In genomic region chr21:25809013-25809412, GRCh38 we compare ENCODE assay signal across 22 cellular contexts.
A peak's percentile ranks its signal among the peaks of the same experiment; 100 is the strongest.
DNase-seq lines count a peak whose midpoint lies in the region; ATAC-seq, FAIRE-seq and TF ChIP-seq lines count a peak whose summit lies in the region.
"Had no signal": no experiment of that assay in that cellular context is flagged by ENCODE, and none has a peak within 500 bp of the region (broad histone marks: within the 10 kb centered on the region; RNA-seq: fewer than 3 reads in every experiment).

No MANE protein-coding gene starts in this region.

- CTCF ChIA-PET in activated CD4-positive, alpha-beta T cell treated with anti-CD3 and anti-CD28 coated beads for 36 hours (lab: Charles Lee), result interaction anchor here (1.0 to 3.9 kb wide), 5 partner anchors 8 to 201 kb away, joined by 3 to 25 read pairs (median 6); no protein-coding TSS in a partner anchor
- CTCF ChIA-PET in activated CD4-positive, alpha-beta T cell treated with anti-CD3 and anti-CD28 coated beads, Interleukin-2, amount 10 ng/mL, durations not matched to agents 7 days and 5 days (lab: Charles Lee), result interaction anchor here (1.1 to 1.4 kb wide), 3 partner anchors 8 to 31 kb away, joined by 3 to 5 read pairs (median 3); no protein-coding TSS in a partner anchor

- no peaks in the 10 kb centered on the region for H3K36me3 Mint-ChIP-seq in activated CD4-positive, alpha-beta T cell treated with anti-CD3 and anti-CD28 coated beads for 36 hours (ENCODE audit: low read depth)
- H3K36me3 Mint-ChIP-seq in activated CD4-positive, alpha-beta T cell treated with anti-CD3 and anti-CD28 coated beads, Interleukin-2, amount 10 ng/mL, durations not matched to agents 7 days and 5 days (ENCODE audit: low read depth), result no peaks in the 10 kb centered on the region

- no peak for FAIRE-seq in bronchial epithelial cell (lab: Jason Lieb, UNC)
- FAIRE-seq: frontal cortex had no signal

- H3K4me1 Mint-ChIP-seq in activated CD4-positive, alpha-beta T cell treated with anti-CD3 and anti-CD28 coated beads for 36 hours, result peaks cover 14% of the 10 kb centered on the region
- no peaks in the 10 kb centered on the region for H3K4me1 Mint-ChIP-seq in activated CD4-positive, alpha-beta T cell treated with anti-CD3 and anti-CD28 coated beads, Interleukin-2, amount 10 ng/mL, durations not matched to agents 7 days and 5 days
- H3K4me1 Mint-ChIP-seq: endodermal cell had no signal

- H3K27me3 Mint-ChIP-seq in activated CD4-positive, alpha-beta T cell treated with anti-CD3 and anti-CD28 coated beads for 36 hours, result no peaks in the 10 kb centered on the region
- H3K27me3 Mint-ChIP-seq in activated CD4-positive, alpha-beta T cell treated with anti-CD3 and anti-CD28 coated beads, Interleukin-2, amount 10 ng/mL, durations not matched to agents 7 days and 5 days, result peaks cover 9% of the 10 kb centered on the region

- H3K27me3 ChIP-seq in bronchial epithelial cell (ENCODE audit: control insufficient read depth, insufficient read depth, low read length), result no peaks in the 10 kb centered on the region
- H3K27me3 ChIP-seq: BLaER1 treated with 17β-estradiol and CSF1 and Interleukin-3, amounts not matched to agents 10 nM and 100 nM; tibial nerve had no signal

- no peak overlapping the region for H3K4me3 Mint-ChIP-seq in activated CD4-positive, alpha-beta T cell treated with anti-CD3 and anti-CD28 coated beads for 36 hours
- H3K4me3 Mint-ChIP-seq in activated CD4-positive, alpha-beta T cell treated with anti-CD3 and anti-CD28 coated beads, Interleukin-2, amount 10 ng/mL, durations not matched to agents 7 days and 5 days, result no peak overlapping the region
- H3K4me3 Mint-ChIP-seq: activated CD8-positive, alpha-beta T cell treated with anti-CD3 and anti-CD28 coated beads for 36 hours; endodermal cell had no signal

- H3K4me3 ChIP-seq in bronchial epithelial cell (ENCODE audit: low read depth, low read length), result no peak overlapping the region
- H3K4me3 ChIP-seq: BLaER1 treated with 17β-estradiol and CSF1 and Interleukin-3, amounts not matched to agents 10 nM and 100 nM; skin epidermis; tibial nerve had no signal

- POLR2A ChIA-PET in activated CD4-positive, alpha-beta T cell treated with anti-CD3 and anti-CD28 coated beads for 36 hours (lab: Charles Lee), result interaction anchor here (1.1 kb wide), 1 partner anchor 74 kb away, joined by 3 read pairs; the partner anchor contains the start of genes ATP5PF and GABPA
- POLR2A ChIA-PET in activated CD4-positive, alpha-beta T cell treated with anti-CD3 and anti-CD28 coated beads, Interleukin-2, amount 10 ng/mL, durations not matched to agents 7 days and 5 days (lab: Charles Lee), result no interaction called here

- H3K27ac Mint-ChIP-seq in activated CD4-positive, alpha-beta T cell treated with anti-CD3 and anti-CD28 coated beads for 36 hours, result peak overlapping the region; percentile 7
- no peak overlapping the region for H3K27ac Mint-ChIP-seq in activated CD4-positive, alpha-beta T cell treated with anti-CD3 and anti-CD28 coated beads, Interleukin-2, amount 10 ng/mL, durations not matched to agents 7 days and 5 days
- H3K27ac Mint-ChIP-seq: activated CD8-positive, alpha-beta T cell treated with anti-CD3 and anti-CD28 coated beads for 36 hours; endodermal cell had no signal

- peak; percentile 95 for ATAC-seq in activated CD4-positive, alpha-beta T cell treated with anti-CD3 and anti-CD28 coated beads for 36 hours
- no peak for ATAC-seq in HG03354 (IDR thresholded peaks at IDR 0.05; ENCODE audit: poor library complexity, severe bottlenecking, unreplicated experiment)
- ATAC-seq in GM21619 (IDR thresholded peaks at IDR 0.05; ENCODE audit: unreplicated experiment), result no peak
- ATAC-seq: activated CD8-positive, alpha-beta T cell treated with anti-CD3 and anti-CD28 coated beads for 36 hours; left lobe of liver; Panc1 had no signal

- intact Hi-C loops in activated CD4-positive, alpha-beta T cell treated with anti-CD3 and anti-CD28 coated beads for 36 hours (cut with DNase I, micrococcal nuclease), result loop anchor here (2.0 to 10.0 kb wide), 2 partner anchors 174 to 200 kb away; partner anchors contain the start of gene JAM2 (in 1 of the 2)

- H3K9me3 Mint-ChIP-seq in activated CD4-positive, alpha-beta T cell treated with anti-CD3 and anti-CD28 coated beads for 36 hours (ENCODE audit: low read depth), result no peaks in the 10 kb centered on the region
- H3K9me3 Mint-ChIP-seq in activated CD4-positive, alpha-beta T cell treated with anti-CD3 and anti-CD28 coated beads, Interleukin-2, amount 10 ng/mL, durations not matched to agents 7 days and 5 days, result no peaks in the 10 kb centered on the region
- H3K9me3 Mint-ChIP-seq: activated CD8-positive, alpha-beta T cell treated with anti-CD3 and anti-CD28 coated beads for 36 hours; endodermal cell had no signal

- TF ChIP-seq CTCF in bronchial epithelial cell (IDR thresholded peaks at IDR 0.05; ENCODE audit: insufficient read depth, low read length, severe bottlenecking), result no peak

- H3K36me3 ChIP-seq in bronchial epithelial cell (ENCODE audit: control insufficient read depth, insufficient read depth, low read length), result no peaks in the 10 kb centered on the region
- H3K36me3 ChIP-seq: BLaER1 treated with 17β-estradiol and CSF1 and Interleukin-3, amounts not matched to agents 10 nM and 100 nM; tibial nerve had no signal

- DNase-seq in activated CD4-positive, alpha-beta T cell treated with anti-CD3 and anti-CD28 coated beads for 36 hours, result peak; percentile 38
- DNase-seq in activated CD4-positive, alpha-beta T cell treated with anti-CD3 and anti-CD28 coated beads, Interleukin-2, amount 10 ng/mL, durations not matched to agents 7 days and 5 days, result no peak
- DNase-seq in HS-27A (ENCODE audit: low read depth) (peak; percentile 30), bronchial epithelial cell (ENCODE audit: low read depth) (peak; percentile 70), myocyte (ENCODE audit: low read depth) (peak; percentile 18), pons (ENCODE audit: low spot score) (no peak)
- DNase-seq: activated CD8-positive, alpha-beta T cell treated with anti-CD3 and anti-CD28 coated beads for 36 hours; aorta; endodermal cell; GOT3; Karpas-422; NCI-H1417; NCI-H748 treated with DMSO at 0.1 percent for 48 hours; occipital lobe had no signal

Comparison
In these comparisons a context has a peak if more than half of its experiments do, and no peak if none do; other contexts are left out.
1. DNase-seq: peak in activated CD4-positive, alpha-beta T cell treated with anti-CD3 and anti-CD28 coated beads for 36 hours (single experiment), HS-27A (single experiment), bronchial epithelial cell (single experiment) and myocyte (single experiment); none in activated CD4-positive, alpha-beta T cell treated with anti-CD3 and anti-CD28 coated beads, Interleukin-2, amount 10 ng/mL, durations not matched to agents 7 days and 5 days (single experiment) and pons (single experiment).